Comparison of ENCODE assay signal across 1 cellular context in genomic region chr4:113141901-113142346, GRCh38.
TF ChIP-seq lines count a peak whose summit lies in the region.

No MANE protein-coding gene starts in this region.

TF ChIP-seq in GM23338, 12 proteins besides CTCF, POLR2A, EP300 and RAD21 (continued from another document):
- TF ChIP-seq REST (IDR thresholded peaks at IDR 0.05; ENCODE audit: unreplicated experiment) (no peak), JUNB (IDR thresholded peaks at IDR 0.05; ENCODE audit: unreplicated experiment) (no peak)
